8 cellular contexts compared by ENCODE assay signal in the genomic region with DNA sequence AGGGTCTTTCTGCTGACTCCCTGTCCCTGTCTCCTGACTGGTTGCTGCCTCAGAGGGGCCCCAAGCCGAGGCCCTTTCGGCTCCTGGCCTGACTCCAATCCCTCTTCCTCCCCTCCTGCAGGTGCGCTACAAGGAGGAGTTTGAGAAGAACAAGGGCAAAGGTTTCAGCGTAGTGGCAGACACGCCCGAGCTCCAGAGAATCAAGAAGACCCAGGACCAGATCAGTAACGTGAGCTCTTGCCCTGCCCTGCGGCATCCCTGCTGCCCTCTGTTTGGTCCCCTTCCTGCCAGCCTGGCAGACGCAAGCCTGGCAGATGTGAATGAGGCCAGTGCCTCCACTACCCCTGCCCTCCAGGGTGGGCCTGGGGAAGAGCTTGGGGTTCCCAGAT. TPM values are rescaled to one million over a fixed set of nuclear protein-coding genes. Genes with fewer than 3 reads are reported as not detected.
DNase-seq lines count a peak whose midpoint lies in the region; ATAC-seq and TF ChIP-seq lines count a peak whose summit lies in the region.

No MANE protein-coding gene starts in this region.

- intact Hi-C loops in body of pancreas (cut with DNase I): no loop called here

- H3K27me3 ChIP-seq in body of pancreas: no peaks in the 10 kb centered on the region

- DNase-seq in activated CD8-positive, alpha-beta T cell treated with anti-CD3 and anti-CD28 coated beads, Interleukin-2, amount 10 ng/mL, durations not matched to agents 7 days and 5 days: peak; percentile 48
- DNase-seq in nephron progenitor cell: no peak
- no peak for DNase-seq in A172 (ENCODE audit: low spot score)
- DNase-seq in body of pancreas: no peak
- no peak for DNase-seq in GM13977 (ENCODE audit: low spot score)

- H3K9me3 Mint-ChIP-seq in activated CD8-positive, alpha-beta T cell treated with anti-CD3 and anti-CD28 coated beads, Interleukin-2, amount 10 ng/mL, durations not matched to agents 7 days and 5 days (ENCODE audit: insufficient read depth): no peaks in the 10 kb centered on the region
- H3K9me3 Mint-ChIP-seq in nephron progenitor cell: no peaks in the 10 kb centered on the region

- POLR2A ChIA-PET in activated CD8-positive, alpha-beta T cell treated with anti-CD3 and anti-CD28 coated beads, Interleukin-2, amount 10 ng/mL, durations not matched to agents 7 days and 5 days (lab: Charles Lee): interaction anchor here (0.7 to 6.0 kb wide), 14 partner anchors 9 to 302 kb away, joined by 3 to 57 read pairs (median 6); a partner anchor contains a TSS

- 66 to 85% methylated on average over 5 to 9 of the region's 9 CpGs for whole genome bisulfite sequencing in body of pancreas, 2 donors

- H3K4me1 ChIP-seq in body of pancreas: peaks cover 37% of the 10 kb centered on the region

- CTCF ChIA-PET in activated CD8-positive, alpha-beta T cell treated with anti-CD3 and anti-CD28 coated beads, Interleukin-2, amount 10 ng/mL, durations not matched to agents 7 days and 5 days (lab: Charles Lee): interaction anchor here (1.0 to 8.4 kb wide), 8 partner anchors 9 to 267 kb away, joined by 3 to 82 read pairs (median 6); a partner anchor contains a TSS

- TF ChIP-seq POLR2A in body of pancreas (IDR thresholded peaks at IDR 0.05): no peak

- H3K27ac ChIP-seq in body of pancreas: peak overlapping the region in 2 of 4 donors; percentile 1 to 62

- ATAC-seq in GM18511 (IDR thresholded peaks at IDR 0.05; ENCODE audit: unreplicated experiment) (peak; percentile 21), HG02938 (IDR thresholded peaks at IDR 0.05; ENCODE audit: unreplicated experiment) (peak; percentile 8), HG03135 (IDR thresholded peaks at IDR 0.05; ENCODE audit: unreplicated experiment) (no peak), body of pancreas (no peak)
- ATAC-seq in activated CD8-positive, alpha-beta T cell treated with anti-CD3 and anti-CD28 coated beads, Interleukin-2, amount 10 ng/mL, durations not matched to agents 7 days and 5 days: peak; percentile 24

- peaks cover 79% of the 10 kb centered on the region for H3K36me3 Mint-ChIP-seq in activated CD8-positive, alpha-beta T cell treated with anti-CD3 and anti-CD28 coated beads, Interleukin-2, amount 10 ng/mL, durations not matched to agents 7 days and 5 days (ENCODE audit: low read depth)
- peaks cover 29% of the 10 kb centered on the region for H3K36me3 Mint-ChIP-seq in nephron progenitor cell (ENCODE audit: low read depth)

- in situ Hi-C loops in GM13977 (cut with MboI; ENCODE audit: low pct_unique_long_range_greater_than_20kb, low sequenced_read_pairs, unreplicated experiment): no loop called here

- no peaks in the 10 kb centered on the region for H3K9me3 ChIP-seq in body of pancreas

- peaks cover 3 to 6% of the 10 kb centered on the region in 2 donors for H3K36me3 ChIP-seq in body of pancreas (replicated peaks in 1 of 2; ENCODE audit: insufficient read depth in 1 of 2, low read depth in 2 of 2)

- peaks cover 82% of the 10 kb centered on the region for H3K4me1 Mint-ChIP-seq in activated CD8-positive, alpha-beta T cell treated with anti-CD3 and anti-CD28 coated beads, Interleukin-2, amount 10 ng/mL, durations not matched to agents 7 days and 5 days (ENCODE audit: low read depth)
- peaks cover 44% of the 10 kb centered on the region for H3K4me1 Mint-ChIP-seq in nephron progenitor cell

- TF ChIP-seq CTCF in nephron progenitor cell (IDR thresholded peaks at IDR 0.05): no peak
- TF ChIP-seq CTCF in body of pancreas (IDR thresholded peaks at IDR 0.05): no peak
- no peak for TF ChIP-seq CTCF in GM13977 (IDR thresholded peaks at IDR 0.05; ENCODE audit: extremely low read depth, insufficient read depth, missing control alignments)

- H3K4me3 ChIP-seq in body of pancreas: no peak overlapping the region

- peak overlapping the region; percentile 96 for H3K27ac Mint-ChIP-seq in activated CD8-positive, alpha-beta T cell treated with anti-CD3 and anti-CD28 coated beads, Interleukin-2, amount 10 ng/mL, durations not matched to agents 7 days and 5 days
- H3K27ac Mint-ChIP-seq in nephron progenitor cell: peak overlapping the region; percentile 77

- H3K27me3 Mint-ChIP-seq in activated CD8-positive, alpha-beta T cell treated with anti-CD3 and anti-CD28 coated beads, Interleukin-2, amount 10 ng/mL, durations not matched to agents 7 days and 5 days (ENCODE audit: low read depth): no peaks in the 10 kb centered on the region
- H3K27me3 Mint-ChIP-seq in nephron progenitor cell (ENCODE audit: low read depth, poor library complexity): peaks cover 4% of the 10 kb centered on the region

- H3K4me3 Mint-ChIP-seq in activated CD8-positive, alpha-beta T cell treated with anti-CD3 and anti-CD28 coated beads, Interleukin-2, amount 10 ng/mL, durations not matched to agents 7 days and 5 days: peak overlapping the region; percentile 75
- H3K4me3 Mint-ChIP-seq in nephron progenitor cell: no peak overlapping the region

RNA-seq across cellular contexts. Expression of a gene that starts 28.4 kb away (rescaled TPM):
- 100 to 1,000 TPM; 268 to 276 TPM for total RNA-seq in activated CD8-positive, alpha-beta T cell treated with anti-CD3 and anti-CD28 coated beads, Interleukin-2, amount 10 ng/mL, durations not matched to agents 7 days and 5 days
- 248 and 270 TPM in 2 replicates for total RNA-seq in A172 (2014; rRNA removed; shearing (Covaris generic))
- total RNA-seq in body of pancreas: 10 to 100 TPM; 70.3 to 76.1 TPM

RNA-seq across cellular contexts. Expression of a gene that starts 44.8 kb away (rescaled TPM):
- 1,000 to 10,000 TPM; 1,130 to 1,164 TPM for total RNA-seq in activated CD8-positive, alpha-beta T cell treated with anti-CD3 and anti-CD28 coated beads, Interleukin-2, amount 10 ng/mL, durations not matched to agents 7 days and 5 days
- total RNA-seq in A172 (2014; rRNA removed; shearing (Covaris generic)): 1,400 and 1,966 TPM in 2 replicates
- total RNA-seq in body of pancreas: 100 to 1,000 TPM; 693 to 755 TPM

Comparison
In these comparisons a context has a peak if more than half of its experiments do, and no peak if none do; other contexts are left out.
1. ATAC-seq: peak in GM18511 (single experiment), HG02938 (single experiment) and activated CD8-positive, alpha-beta T cell treated with anti-CD3 and anti-CD28 coated beads, Interleukin-2, amount 10 ng/mL, durations not matched to agents 7 days and 5 days (single experiment); none in HG03135 (single experiment) and body of pancreas (single experiment).